1 cellular context compared by ENCODE assay signal in genomic region chr12:57656408-57656807, GRCh38. TPM values are rescaled to one million over a fixed set of nuclear protein-coding genes. Genes with fewer than 3 reads are reported as not detected.
"Had no signal": no experiment of that assay in that cellular context is flagged by ENCODE, and none has a peak within 500 bp of the region (broad histone marks: within the 10 kb centered on the region; RNA-seq: fewer than 3 reads in every experiment).

No MANE protein-coding gene starts in this region.

RNA-seq across cellular contexts. Expression of gene B4GALNT1, which starts 23.4 kb away (rescaled TPM):
- polyA plus RNA-seq: IgD-negative memory B cell had no signal

RNA-seq across cellular contexts. Expression of gene ARHGEF25, which starts 45.2 kb away (rescaled TPM):
- polyA plus RNA-seq: IgD-negative memory B cell had no signal
